In the genomic region with DNA sequence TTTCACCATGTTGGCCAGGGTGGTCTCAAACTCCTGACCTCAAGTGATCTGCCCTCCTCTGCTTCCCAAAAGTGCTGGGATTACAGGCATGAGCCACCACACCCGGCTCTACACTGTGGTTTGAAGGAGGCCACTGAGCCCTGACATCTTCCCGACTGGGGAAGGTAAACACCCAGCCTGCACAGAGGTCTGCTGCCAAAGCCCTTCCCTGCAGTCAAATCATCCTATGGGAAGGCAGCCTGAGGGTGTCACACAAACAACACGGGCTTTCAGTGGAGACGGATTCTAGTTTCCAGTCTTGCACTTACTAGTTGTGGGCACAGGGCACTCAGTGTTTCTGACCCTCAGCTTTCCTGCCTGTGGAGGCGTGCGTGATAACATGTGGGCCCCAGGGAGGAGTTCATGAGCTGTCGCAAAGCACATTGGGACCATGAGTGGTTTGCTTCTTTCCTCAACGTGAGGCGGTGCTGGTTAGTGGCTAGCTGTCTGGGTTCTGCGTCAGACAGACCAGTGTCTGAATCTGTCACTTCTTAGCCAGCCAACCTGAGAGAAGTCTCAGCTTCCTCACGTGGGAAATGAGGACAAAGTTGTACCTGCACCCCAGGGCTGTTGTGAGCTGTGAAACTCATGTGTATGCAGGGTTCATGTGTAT, we compare ENCODE assay signal across 1 cellular context.
A peak's percentile ranks its signal among the peaks of the same experiment; 100 is the strongest.
TF ChIP-seq lines count a peak whose summit lies in the region.

No MANE protein-coding gene starts in this region.

TF ChIP-seq in HepG2, 621 proteins besides CTCF, POLR2A, EP300 and RAD21 (continued from another document and continues in another):
- no peak for TF ChIP-seq HOXD1 (CRISPR knock-in tag; IDR thresholded peaks at IDR 0.05)
- no peak for TF ChIP-seq CENPT (CRISPR knock-in tag; IDR thresholded peaks at IDR 0.05; ENCODE audit: low read depth)
- TF ChIP-seq HNRNPK (IDR thresholded peaks at IDR 0.05; ENCODE audit: low read depth, low read length, poor library complexity, severe bottlenecking) = no peak
- TF ChIP-seq, protein P1, sequence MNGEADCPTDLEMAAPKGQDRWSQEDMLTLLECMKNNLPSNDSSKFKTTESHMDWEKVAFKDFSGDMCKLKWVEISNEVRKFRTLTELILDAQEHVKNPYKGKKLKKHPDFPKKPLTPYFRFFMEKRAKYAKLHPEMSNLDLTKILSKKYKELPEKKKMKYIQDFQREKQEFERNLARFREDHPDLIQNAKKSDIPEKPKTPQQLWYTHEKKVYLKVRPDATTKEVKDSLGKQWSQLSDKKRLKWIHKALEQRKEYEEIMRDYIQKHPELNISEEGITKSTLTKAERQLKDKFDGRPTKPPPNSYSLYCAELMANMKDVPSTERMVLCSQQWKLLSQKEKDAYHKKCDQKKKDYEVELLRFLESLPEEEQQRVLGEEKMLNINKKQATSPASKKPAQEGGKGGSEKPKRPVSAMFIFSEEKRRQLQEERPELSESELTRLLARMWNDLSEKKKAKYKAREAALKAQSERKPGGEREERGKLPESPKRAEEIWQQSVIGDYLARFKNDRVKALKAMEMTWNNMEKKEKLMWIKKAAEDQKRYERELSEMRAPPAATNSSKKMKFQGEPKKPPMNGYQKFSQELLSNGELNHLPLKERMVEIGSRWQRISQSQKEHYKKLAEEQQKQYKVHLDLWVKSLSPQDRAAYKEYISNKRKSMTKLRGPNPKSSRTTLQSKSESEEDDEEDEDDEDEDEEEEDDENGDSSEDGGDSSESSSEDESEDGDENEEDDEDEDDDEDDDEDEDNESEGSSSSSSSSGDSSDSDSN (CRISPR knock-in tag; IDR thresholded peaks at IDR 0.05) = no peak
- TF ChIP-seq JUND (CRISPR knock-in tag; IDR thresholded peaks at IDR 0.05) = no peak
- TF ChIP-seq, protein P2, sequence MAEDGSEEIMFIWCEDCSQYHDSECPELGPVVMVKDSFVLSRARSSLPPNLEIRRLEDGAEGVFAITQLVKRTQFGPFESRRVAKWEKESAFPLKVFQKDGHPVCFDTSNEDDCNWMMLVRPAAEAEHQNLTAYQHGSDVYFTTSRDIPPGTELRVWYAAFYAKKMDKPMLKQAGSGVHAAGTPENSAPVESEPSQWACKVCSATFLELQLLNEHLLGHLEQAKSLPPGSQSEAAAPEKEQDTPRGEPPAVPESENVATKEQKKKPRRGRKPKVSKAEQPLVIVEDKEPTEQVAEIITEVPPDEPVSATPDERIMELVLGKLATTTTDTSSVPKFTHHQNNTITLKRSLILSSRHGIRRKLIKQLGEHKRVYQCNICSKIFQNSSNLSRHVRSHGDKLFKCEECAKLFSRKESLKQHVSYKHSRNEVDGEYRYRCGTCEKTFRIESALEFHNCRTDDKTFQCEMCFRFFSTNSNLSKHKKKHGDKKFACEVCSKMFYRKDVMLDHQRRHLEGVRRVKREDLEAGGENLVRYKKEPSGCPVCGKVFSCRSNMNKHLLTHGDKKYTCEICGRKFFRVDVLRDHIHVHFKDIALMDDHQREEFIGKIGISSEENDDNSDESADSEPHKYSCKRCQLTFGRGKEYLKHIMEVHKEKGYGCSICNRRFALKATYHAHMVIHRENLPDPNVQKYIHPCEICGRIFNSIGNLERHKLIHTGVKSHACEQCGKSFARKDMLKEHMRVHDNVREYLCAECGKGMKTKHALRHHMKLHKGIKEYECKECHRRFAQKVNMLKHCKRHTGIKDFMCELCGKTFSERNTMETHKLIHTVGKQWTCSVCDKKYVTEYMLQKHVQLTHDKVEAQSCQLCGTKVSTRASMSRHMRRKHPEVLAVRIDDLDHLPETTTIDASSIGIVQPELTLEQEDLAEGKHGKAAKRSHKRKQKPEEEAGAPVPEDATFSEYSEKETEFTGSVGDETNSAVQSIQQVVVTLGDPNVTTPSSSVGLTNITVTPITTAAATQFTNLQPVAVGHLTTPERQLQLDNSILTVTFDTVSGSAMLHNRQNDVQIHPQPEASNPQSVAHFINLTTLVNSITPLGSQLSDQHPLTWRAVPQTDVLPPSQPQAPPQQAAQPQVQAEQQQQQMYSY (CRISPR knock-in tag; IDR thresholded peaks at IDR 0.05) = no peak
- TF ChIP-seq HNRNPH1 (optimal IDR thresholded peaks at IDR 0.05; ENCODE audit: low read depth, low read length) = no peak
- no peak for TF ChIP-seq MYNN (CRISPR knock-in tag; IDR thresholded peaks at IDR 0.05; ENCODE audit: low read depth)
- TF ChIP-seq GABPA (IDR thresholded peaks at IDR 0.05; ENCODE audit: low read depth, low read length) = no peak
- TF ChIP-seq GABPA (CRISPR knock-in tag; IDR thresholded peaks at IDR 0.05; ENCODE audit: low read depth) = no peak
- no peak for TF ChIP-seq ZNF737 (CRISPR knock-in tag; IDR thresholded peaks at IDR 0.05; ENCODE audit: borderline replicate concordance)
- TF ChIP-seq PAF1 (CRISPR knock-in tag; IDR thresholded peaks at IDR 0.05) = no peak
- TF ChIP-seq FIP1L1 (IDR thresholded peaks at IDR 0.05; ENCODE audit: borderline replicate concordance, insufficient read depth, low read depth, low read length) = no peak
- TF ChIP-seq TEAD2 (CRISPR knock-in tag; IDR thresholded peaks at IDR 0.05) = no peak
- TF ChIP-seq SNAPC2 (CRISPR knock-in tag; IDR thresholded peaks at IDR 0.05) = 0 out of 2 replicates have a peak, but pooled peaks have one; percentile 57
- TF ChIP-seq, protein P3, sequence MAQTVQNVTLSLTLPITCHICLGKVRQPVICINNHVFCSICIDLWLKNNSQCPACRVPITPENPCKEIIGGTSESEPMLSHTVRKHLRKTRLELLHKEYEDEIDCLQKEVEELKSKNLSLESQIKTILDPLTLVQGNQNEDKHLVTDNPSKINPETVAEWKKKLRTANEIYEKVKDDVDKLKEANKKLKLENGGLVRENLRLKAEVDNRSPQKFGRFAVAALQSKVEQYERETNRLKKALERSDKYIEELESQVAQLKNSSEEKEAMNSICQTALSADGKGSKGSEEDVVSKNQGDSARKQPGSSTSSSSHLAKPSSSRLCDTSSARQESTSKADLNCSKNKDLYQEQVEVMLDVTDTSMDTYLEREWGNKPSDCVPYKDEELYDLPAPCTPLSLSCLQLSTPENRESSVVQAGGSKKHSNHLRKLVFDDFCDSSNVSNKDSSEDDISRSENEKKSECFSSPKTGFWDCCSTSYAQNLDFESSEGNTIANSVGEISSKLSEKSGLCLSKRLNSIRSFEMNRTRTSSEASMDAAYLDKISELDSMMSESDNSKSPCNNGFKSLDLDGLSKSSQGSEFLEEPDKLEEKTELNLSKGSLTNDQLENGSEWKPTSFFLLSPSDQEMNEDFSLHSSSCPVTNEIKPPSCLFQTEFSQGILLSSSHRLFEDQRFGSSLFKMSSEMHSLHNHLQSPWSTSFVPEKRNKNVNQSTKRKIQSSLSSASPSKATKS (CRISPR knock-in tag; IDR thresholded peaks at IDR 0.05) = no peak
- TF ChIP-seq EEA1 (CRISPR knock-in tag; IDR thresholded peaks at IDR 0.05; ENCODE audit: borderline replicate concordance) = no peak
- TF ChIP-seq ZNF136 (CRISPR knock-in tag; IDR thresholded peaks at IDR 0.05; ENCODE audit: low read depth) = no peak
- TF ChIP-seq ZNF564 (CRISPR knock-in tag; IDR thresholded peaks at IDR 0.05) = no peak
- no peak for TF ChIP-seq ZNF703 (CRISPR knock-in tag; IDR thresholded peaks at IDR 0.05; ENCODE audit: borderline replicate concordance)
- TF ChIP-seq, protein P4, sequence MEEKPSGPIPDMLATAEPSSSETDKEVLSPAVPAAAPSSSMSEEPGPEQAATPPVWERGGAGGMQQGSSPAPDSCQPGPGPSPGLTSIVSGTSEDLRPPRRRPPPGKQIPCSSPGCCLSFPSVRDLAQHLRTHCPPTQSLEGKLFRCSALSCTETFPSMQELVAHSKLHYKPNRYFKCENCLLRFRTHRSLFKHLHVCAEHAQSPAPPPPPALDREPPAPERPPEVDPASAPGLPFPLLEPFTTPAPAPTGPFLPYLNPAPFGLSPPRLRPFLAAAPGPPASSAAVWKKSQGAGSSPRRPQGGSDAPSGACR (CRISPR knock-in tag; IDR thresholded peaks at IDR 0.05) = no peak
- TF ChIP-seq, protein P5, sequence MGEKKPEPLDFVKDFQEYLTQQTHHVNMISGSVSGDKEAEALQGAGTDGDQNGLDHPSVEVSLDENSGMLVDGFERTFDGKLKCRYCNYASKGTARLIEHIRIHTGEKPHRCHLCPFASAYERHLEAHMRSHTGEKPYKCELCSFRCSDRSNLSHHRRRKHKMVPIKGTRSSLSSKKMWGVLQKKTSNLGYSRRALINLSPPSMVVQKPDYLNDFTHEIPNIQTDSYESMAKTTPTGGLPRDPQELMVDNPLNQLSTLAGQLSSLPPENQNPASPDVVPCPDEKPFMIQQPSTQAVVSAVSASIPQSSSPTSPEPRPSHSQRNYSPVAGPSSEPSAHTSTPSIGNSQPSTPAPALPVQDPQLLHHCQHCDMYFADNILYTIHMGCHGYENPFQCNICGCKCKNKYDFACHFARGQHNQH (CRISPR knock-in tag; IDR thresholded peaks at IDR 0.05) = no peak
- TF ChIP-seq, protein P6, sequence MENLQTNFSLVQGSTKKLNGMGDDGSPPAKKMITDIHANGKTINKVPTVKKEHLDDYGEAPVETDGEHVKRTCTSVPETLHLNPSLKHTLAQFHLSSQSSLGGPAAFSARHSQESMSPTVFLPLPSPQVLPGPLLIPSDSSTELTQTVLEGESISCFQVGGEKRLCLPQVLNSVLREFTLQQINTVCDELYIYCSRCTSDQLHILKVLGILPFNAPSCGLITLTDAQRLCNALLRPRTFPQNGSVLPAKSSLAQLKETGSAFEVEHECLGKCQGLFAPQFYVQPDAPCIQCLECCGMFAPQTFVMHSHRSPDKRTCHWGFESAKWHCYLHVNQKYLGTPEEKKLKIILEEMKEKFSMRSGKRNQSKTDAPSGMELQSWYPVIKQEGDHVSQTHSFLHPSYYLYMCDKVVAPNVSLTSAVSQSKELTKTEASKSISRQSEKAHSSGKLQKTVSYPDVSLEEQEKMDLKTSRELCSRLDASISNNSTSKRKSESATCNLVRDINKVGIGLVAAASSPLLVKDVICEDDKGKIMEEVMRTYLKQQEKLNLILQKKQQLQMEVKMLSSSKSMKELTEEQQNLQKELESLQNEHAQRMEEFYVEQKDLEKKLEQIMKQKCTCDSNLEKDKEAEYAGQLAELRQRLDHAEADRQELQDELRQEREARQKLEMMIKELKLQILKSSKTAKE (CRISPR knock-in tag; IDR thresholded peaks at IDR 0.05; ENCODE audit: borderline replicate concordance) = peak; percentile 43; the same call in 1 of the 2 replicates
- no peak for TF ChIP-seq ZC3H13 (CRISPR knock-in tag; IDR thresholded peaks at IDR 0.05)
- TF ChIP-seq, protein P7, sequence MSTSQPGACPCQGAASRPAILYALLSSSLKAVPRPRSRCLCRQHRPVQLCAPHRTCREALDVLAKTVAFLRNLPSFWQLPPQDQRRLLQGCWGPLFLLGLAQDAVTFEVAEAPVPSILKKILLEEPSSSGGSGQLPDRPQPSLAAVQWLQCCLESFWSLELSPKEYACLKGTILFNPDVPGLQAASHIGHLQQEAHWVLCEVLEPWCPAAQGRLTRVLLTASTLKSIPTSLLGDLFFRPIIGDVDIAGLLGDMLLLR (CRISPR knock-in tag; IDR thresholded peaks at IDR 0.05) = no peak
- TF ChIP-seq ZNF660 (CRISPR knock-in tag; IDR thresholded peaks at IDR 0.05; ENCODE audit: borderline replicate concordance, low read depth) = no peak
- no peak for TF ChIP-seq MBD4 (IDR thresholded peaks at IDR 0.05; ENCODE audit: borderline replicate concordance, low read length)
- TF ChIP-seq, protein P8, sequence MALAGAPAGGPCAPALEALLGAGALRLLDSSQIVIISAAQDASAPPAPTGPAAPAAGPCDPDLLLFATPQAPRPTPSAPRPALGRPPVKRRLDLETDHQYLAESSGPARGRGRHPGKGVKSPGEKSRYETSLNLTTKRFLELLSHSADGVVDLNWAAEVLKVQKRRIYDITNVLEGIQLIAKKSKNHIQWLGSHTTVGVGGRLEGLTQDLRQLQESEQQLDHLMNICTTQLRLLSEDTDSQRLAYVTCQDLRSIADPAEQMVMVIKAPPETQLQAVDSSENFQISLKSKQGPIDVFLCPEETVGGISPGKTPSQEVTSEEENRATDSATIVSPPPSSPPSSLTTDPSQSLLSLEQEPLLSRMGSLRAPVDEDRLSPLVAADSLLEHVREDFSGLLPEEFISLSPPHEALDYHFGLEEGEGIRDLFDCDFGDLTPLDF (CRISPR knock-in tag; IDR thresholded peaks at IDR 0.05) = no peak
- TF ChIP-seq, protein P9, sequence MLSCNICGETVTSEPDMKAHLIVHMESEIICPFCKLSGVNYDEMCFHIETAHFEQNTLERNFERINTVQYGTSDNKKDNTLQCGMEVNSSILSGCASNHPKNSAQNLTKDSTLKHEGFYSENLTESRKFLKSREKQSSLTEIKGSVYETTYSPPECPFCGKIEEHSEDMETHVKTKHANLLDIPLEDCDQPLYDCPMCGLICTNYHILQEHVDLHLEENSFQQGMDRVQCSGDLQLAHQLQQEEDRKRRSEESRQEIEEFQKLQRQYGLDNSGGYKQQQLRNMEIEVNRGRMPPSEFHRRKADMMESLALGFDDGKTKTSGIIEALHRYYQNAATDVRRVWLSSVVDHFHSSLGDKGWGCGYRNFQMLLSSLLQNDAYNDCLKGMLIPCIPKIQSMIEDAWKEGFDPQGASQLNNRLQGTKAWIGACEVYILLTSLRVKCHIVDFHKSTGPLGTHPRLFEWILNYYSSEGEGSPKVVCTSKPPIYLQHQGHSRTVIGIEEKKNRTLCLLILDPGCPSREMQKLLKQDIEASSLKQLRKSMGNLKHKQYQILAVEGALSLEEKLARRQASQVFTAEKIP (CRISPR knock-in tag; IDR thresholded peaks at IDR 0.05; ENCODE audit: borderline replicate concordance) = no peak
- TF ChIP-seq ZNF282 (IDR thresholded peaks at IDR 0.05; ENCODE audit: partially characterized antibody) = no peak
- no peak for TF ChIP-seq ZNF619 (CRISPR knock-in tag; IDR thresholded peaks at IDR 0.05)
- no peak for TF ChIP-seq KLF6 (CRISPR knock-in tag; IDR thresholded peaks at IDR 0.05)
- TF ChIP-seq, protein P10, sequence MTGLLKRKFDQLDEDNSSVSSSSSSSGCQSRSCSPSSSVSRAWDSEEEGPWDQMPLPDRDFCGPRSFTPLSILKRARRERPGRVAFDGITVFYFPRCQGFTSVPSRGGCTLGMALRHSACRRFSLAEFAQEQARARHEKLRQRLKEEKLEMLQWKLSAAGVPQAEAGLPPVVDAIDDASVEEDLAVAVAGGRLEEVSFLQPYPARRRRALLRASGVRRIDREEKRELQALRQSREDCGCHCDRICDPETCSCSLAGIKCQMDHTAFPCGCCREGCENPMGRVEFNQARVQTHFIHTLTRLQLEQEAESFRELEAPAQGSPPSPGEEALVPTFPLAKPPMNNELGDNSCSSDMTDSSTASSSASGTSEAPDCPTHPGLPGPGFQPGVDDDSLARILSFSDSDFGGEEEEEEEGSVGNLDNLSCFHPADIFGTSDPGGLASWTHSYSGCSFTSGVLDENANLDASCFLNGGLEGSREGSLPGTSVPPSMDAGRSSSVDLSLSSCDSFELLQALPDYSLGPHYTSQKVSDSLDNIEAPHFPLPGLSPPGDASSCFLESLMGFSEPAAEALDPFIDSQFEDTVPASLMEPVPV (CRISPR knock-in tag; IDR thresholded peaks at IDR 0.05) = no peak
- TF ChIP-seq RXRB (CRISPR knock-in tag; IDR thresholded peaks at IDR 0.05; ENCODE audit: borderline replicate concordance) = no peak
- TF ChIP-seq ATRX (CRISPR knock-in tag; IDR thresholded peaks at IDR 0.05; ENCODE audit: borderline replicate concordance) = no peak
- TF ChIP-seq ZNF350 (CRISPR knock-in tag; IDR thresholded peaks at IDR 0.05; ENCODE audit: borderline replicate concordance, low read depth) = no peak
- peak; percentile 21; the same call in 1 of the 2 replicates for TF ChIP-seq MYC (CRISPR knock-in tag; IDR thresholded peaks at IDR 0.05; ENCODE audit: borderline replicate concordance)
